In genomic region chr2:128298286-128298685, GRCh38 we compare ENCODE assay signal across 17 cellular contexts. TPM values are rescaled to one million over a fixed set of nuclear protein-coding genes. Genes with fewer than 3 reads are reported as not detected.
A peak's percentile ranks its signal among the peaks of the same experiment; 100 is the strongest.
DNase-seq lines count a peak whose midpoint lies in the region; ATAC-seq and TF ChIP-seq lines count a peak whose summit lies in the region.
"Had no signal": no experiment of that assay in that cellular context is flagged by ENCODE, and none has a peak within 500 bp of the region (broad histone marks: within the 10 kb centered on the region; RNA-seq: fewer than 3 reads in every experiment).

No MANE protein-coding gene starts in this region.

- CTCF ChIA-PET in WTC11 (lab: Charles Lee), result interaction anchor here (2.0 kb wide), 1 partner anchor 8 kb away, joined by 4 read pairs; no protein-coding TSS in a partner anchor

- peaks cover 7% of the 10 kb centered on the region for H3K36me3 Mint-ChIP-seq in WTC11
- no peaks in the 10 kb centered on the region for H3K36me3 Mint-ChIP-seq in chondrocyte (ENCODE audit: low read depth)
- H3K36me3 Mint-ChIP-seq in nephron progenitor cell (ENCODE audit: low read depth), result peaks cover 23% of the 10 kb centered on the region

- H3K9me3 Mint-ChIP-seq in WTC11 (peaks cover 5% of the 10 kb centered on the region), chondrocyte (ENCODE audit: low read depth) (no peaks in the 10 kb centered on the region), nephron progenitor cell (no peaks in the 10 kb centered on the region)
- H3K9me3 Mint-ChIP-seq: GM23338, H9, HFFc6 had no signal

- no peak overlapping the region for H3K4me3 Mint-ChIP-seq in WTC11
- H3K4me3 Mint-ChIP-seq in chondrocyte (ENCODE audit: unreplicated experiment), result no peak overlapping the region
- no peak overlapping the region for H3K4me3 Mint-ChIP-seq in nephron progenitor cell
- H3K4me3 Mint-ChIP-seq: CD4-positive, alpha-beta memory T cell; GM23338; H9; HFFc6 had no signal

- H3K4me1 Mint-ChIP-seq in WTC11, result peaks cover 40% of the 10 kb centered on the region
- peaks cover 35% of the 10 kb centered on the region for H3K4me1 Mint-ChIP-seq in chondrocyte (ENCODE audit: low read depth)
- peaks cover 15% of the 10 kb centered on the region for H3K4me1 Mint-ChIP-seq in nephron progenitor cell

- H3K4me1 ChIP-seq in foreskin keratinocyte, result no peaks in the 10 kb centered on the region

- H3K27ac Mint-ChIP-seq in WTC11 (peak overlapping the region; percentile 28; the same call in 1 of the 2 replicates), chondrocyte (ENCODE audit: unreplicated experiment) (no peak overlapping the region), nephron progenitor cell (peak overlapping the region; percentile 33)
- H3K27ac Mint-ChIP-seq: GM23338, H9, HFFc6 had no signal

- DNase-seq in WTC11 (ENCODE audit: low spot score) (no peak), chondrocyte (ENCODE audit: low spot score) (peak; percentile 5), nephron progenitor cell (no peak), cerebellar nuclear complex (lab: John Stamatoyannopoulos, UW) (no peak), SHP77 treated with DMSO at 0.1 percent for 48 hours (lab: John Stamatoyannopoulos, UW) (no peak), foreskin keratinocyte (no peak)
- DNase-seq: C1 segment of cervical spinal cord, Calu3, COR-L47, DMS53, DND-41, H9, HFFc6 had no signal

- TF ChIP-seq CTCF in WTC11 (IDR thresholded peaks at IDR 0.05) (no peak), chondrocyte (IDR thresholded peaks at IDR 0.05) (no peak), nephron progenitor cell (IDR thresholded peaks at IDR 0.05) (no peak), foreskin keratinocyte (conservative IDR thresholded peaks at IDR 0.05) (no peak)

- H3K27me3 Mint-ChIP-seq in WTC11 (ENCODE audit: low read depth) (no peaks in the 10 kb centered on the region), chondrocyte (ENCODE audit: low read depth) (no peaks in the 10 kb centered on the region), nephron progenitor cell (ENCODE audit: low read depth, poor library complexity) (peaks cover 2% of the 10 kb centered on the region)
- H3K27me3 Mint-ChIP-seq: CD4-positive, alpha-beta memory T cell had no signal

- H3K27ac ChIP-seq in foreskin keratinocyte, result no peak overlapping the region

- H3K27me3 ChIP-seq in foreskin keratinocyte, result no peaks in the 10 kb centered on the region

- POLR2A ChIA-PET in WTC11 (lab: Charles Lee), result no interaction called here

- no peak for ATAC-seq in WTC11
- no peak for ATAC-seq in foreskin keratinocyte
- ATAC-seq in GM18858 (IDR thresholded peaks at IDR 0.05; ENCODE audit: unreplicated experiment), result no peak
- ATAC-seq: GM23338, HCT116 had no signal

TF ChIP-seq in WTC11, 78 proteins besides CTCF, POLR2A, EP300 and RAD21:
- no peak for TF ChIP-seq ZMAT4 (CRISPR knock-in tag; IDR thresholded peaks at IDR 0.05)
- no peak for TF ChIP-seq ATF6 (CRISPR knock-in tag; IDR thresholded peaks at IDR 0.05)
- no peak for TF ChIP-seq NR1H2 (CRISPR knock-in tag; IDR thresholded peaks at IDR 0.05)
- TF ChIP-seq ELF4 (CRISPR knock-in tag; IDR thresholded peaks at IDR 0.05; ENCODE audit: low read depth), result no peak
- no peak for TF ChIP-seq NR2C2 (CRISPR knock-in tag; IDR thresholded peaks at IDR 0.05)
- TF ChIP-seq HMGXB4 (CRISPR knock-in tag; IDR thresholded peaks at IDR 0.05), result no peak
- TF ChIP-seq HMGA2 (CRISPR knock-in tag; IDR thresholded peaks at IDR 0.05), result no peak
- no peak for TF ChIP-seq NFYB (CRISPR knock-in tag; conservative IDR thresholded peaks at IDR 0.05; ENCODE audit: low read depth)

RNA-seq across cellular contexts. Expression of gene HS6ST1, which starts 20.4 kb away (rescaled TPM):
- total RNA-seq in WTC11 (2021) (50.3 to 55.5 TPM (median 55.1 TPM) in 3 replicates), chondrocyte (30.0 to 39.2 TPM (median 33.1 TPM) in 3 replicates), foreskin keratinocyte (26.6 and 31.3 TPM in 2 replicates)
- 15.8 and 17.9 TPM in 2 replicates for polyA plus RNA-seq in foreskin keratinocyte
